Comparison of ENCODE assay signal across 13 cellular contexts in the genomic region with DNA sequence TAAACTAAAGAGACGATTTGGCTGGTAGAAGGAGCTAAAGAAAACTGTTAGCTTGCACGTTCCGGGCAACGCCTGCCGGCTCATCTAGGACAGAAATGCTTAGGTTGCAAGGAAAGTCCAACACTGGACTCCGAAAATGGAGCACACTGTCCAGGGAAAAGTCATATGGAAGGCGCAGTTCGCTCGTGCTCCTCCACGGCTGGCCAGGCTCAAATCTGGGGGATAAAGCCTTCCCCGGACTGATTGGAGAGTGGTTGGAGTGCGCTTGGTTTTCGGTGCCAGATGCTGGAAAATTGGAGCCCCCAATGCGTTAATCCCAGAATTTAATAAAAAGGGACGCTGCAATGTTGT. TPM values are rescaled to one million over a fixed set of nuclear protein-coding genes. Genes with fewer than 3 reads are reported as not detected.
DNase-seq lines count a peak whose midpoint lies in the region; ATAC-seq and TF ChIP-seq lines count a peak whose summit lies in the region.
"Had no signal": no experiment of that assay in that cellular context is flagged by ENCODE, and none has a peak within 500 bp of the region (broad histone marks: within the 10 kb centered on the region; RNA-seq: fewer than 3 reads in every experiment).

No MANE protein-coding gene starts in this region.

- H3K9me3 ChIP-seq in A673 (ENCODE audit: low read depth, low read length, poor library complexity, severe bottlenecking) (no peaks in the 10 kb centered on the region), PC-9 (ENCODE audit: insufficient read depth, low read depth) (no peaks in the 10 kb centered on the region)
- H3K9me3 ChIP-seq in CD4-positive, alpha-beta T cell (ENCODE audit: control insufficient read depth, low read length) = no peaks in the 10 kb centered on the region

- no peak overlapping the region for H2AFZ ChIP-seq in PC-9

- H3K9me2 ChIP-seq in PC-9 (ENCODE audit: insufficient read depth) = no peaks in the 10 kb centered on the region

- peak overlapping the region; percentile 59 for H3K4me3 ChIP-seq in A673 (ENCODE audit: low read depth, low read length, poor library complexity, severe bottlenecking)
- H3K4me3 ChIP-seq in PC-9 = no peak overlapping the region
- H3K4me3 ChIP-seq in fibroblast of pulmonary artery (replicated peaks; ENCODE audit: low read depth, low read length) = peak overlapping the region; percentile 51

- peaks cover 17% of the 10 kb centered on the region for H3K27me3 Mint-ChIP-seq in nephron progenitor cell (ENCODE audit: low read depth, poor library complexity)
- H3K27me3 Mint-ChIP-seq in CD4-positive, alpha-beta T cell = peaks cover 70% of the 10 kb centered on the region

- no TSS peak for BruUV-seq in A673 (replicated peaks; lab: Mats Ljungman, UMichigan)
- BruUV-seq in PC-9 (replicated peaks; lab: Mats Ljungman, UMichigan) = no TSS peak

- POLR2A ChIA-PET in A673 (lab: Charles Lee; ENCODE audit: low non-redundant PET) (no interaction called here), PC-9 (lab: Charles Lee; ENCODE audit: unreplicated experiment) (no interaction called here)
- POLR2A ChIA-PET in CD4-positive, alpha-beta T cell (lab: Charles Lee) = no interaction called here

- peaks cover 62% of the 10 kb centered on the region for H3K4me1 Mint-ChIP-seq in nephron progenitor cell
- peaks cover 5% of the 10 kb centered on the region for H3K4me1 Mint-ChIP-seq in CD4-positive, alpha-beta T cell (ENCODE audit: low read depth)

- peak overlapping the region; percentile 41; the same call in 1 of the 2 replicates for H3K4me2 ChIP-seq in PC-9

- intact Hi-C loops in A673 (cut with micrococcal nuclease; ENCODE audit: unreplicated experiment) = loop anchor here (10.0 kb wide), 1 partner anchor 780 kb away; no protein-coding TSS in a partner anchor
- intact Hi-C loops in PC-9 (cut with micrococcal nuclease; ENCODE audit: unreplicated experiment) = no loop called here
- intact Hi-C loops in CD4-positive, alpha-beta T cell (cut with DNase I, micrococcal nuclease) = no loop called here

- no peaks in the 10 kb centered on the region for H3K36me3 Mint-ChIP-seq in nephron progenitor cell (ENCODE audit: low read depth)
- H3K36me3 Mint-ChIP-seq in CD4-positive, alpha-beta T cell (ENCODE audit: low read depth) = no peaks in the 10 kb centered on the region
- H3K36me3 Mint-ChIP-seq: CD4-positive, CD25-positive, alpha-beta regulatory T cell had no signal

- H3K27ac Mint-ChIP-seq in nephron progenitor cell = peak overlapping the region; percentile 50
- H3K27ac Mint-ChIP-seq in CD4-positive, alpha-beta T cell = no peak overlapping the region
- H3K27ac Mint-ChIP-seq: activated naive CD4-positive, alpha-beta T cell treated with anti-CD3 and anti-CD28 coated beads, Interleukin-2, amount 50 U/mL, for 72 hours; CD4-positive, CD25-positive, alpha-beta regulatory T cell had no signal

- H3K27me3 ChIP-seq in A673 (replicated peaks; ENCODE audit: insufficient read depth, low read depth, low read length, poor library complexity) (peaks cover 10% of the 10 kb centered on the region), PC-9 (ENCODE audit: insufficient read depth, low read depth) (peaks cover 18% of the 10 kb centered on the region)
- H3K27me3 ChIP-seq in CD4-positive, alpha-beta T cell (ENCODE audit: control insufficient read depth, insufficient read depth, low read length) = peaks cover 54% of the 10 kb centered on the region

- H3K27ac ChIP-seq in A673 (ENCODE audit: low read depth, low read length, poor library complexity, severe bottlenecking) = no peak overlapping the region
- no peak overlapping the region for H3K27ac ChIP-seq in PC-9
- H3K27ac ChIP-seq in CD4-positive, alpha-beta T cell (ENCODE audit: low read depth, low read length) = no peak overlapping the region

- TF ChIP-seq CTCF in A673 (conservative IDR thresholded peaks at IDR 0.05; ENCODE audit: low read depth, low read length) (no peak), PC-9 (conservative IDR thresholded peaks at IDR 0.05) (no peak), fibroblast of pulmonary artery (IDR thresholded peaks at IDR 0.05; ENCODE audit: low read length, missing control alignments) (no peak), nephron progenitor cell (IDR thresholded peaks at IDR 0.05) (no peak)
- no peak for TF ChIP-seq CTCF in CD4-positive, alpha-beta T cell (IDR thresholded peaks at IDR 0.05)

- CTCF ChIA-PET in A673 (lab: Charles Lee) = interaction anchor here (0.6 kb wide), 1 partner anchor 500 kb away, joined by 6 read pairs; no protein-coding TSS in a partner anchor
- CTCF ChIA-PET in PC-9 (lab: Charles Lee) = no interaction called here
- CTCF ChIA-PET in CD4-positive, alpha-beta T cell (lab: Charles Lee) = no interaction called here

- no peaks in the 10 kb centered on the region for H3K36me3 ChIP-seq in A673 (ENCODE audit: insufficient read depth, low read length, poor library complexity, severe bottlenecking)
- H3K36me3 ChIP-seq in PC-9 (ENCODE audit: low read depth) = no peaks in the 10 kb centered on the region

- no peak for ATAC-seq in CD4-positive, alpha-beta T cell (ENCODE audit: poor library complexity)
- ATAC-seq: activated naive CD4-positive, alpha-beta T cell treated with anti-CD3 and anti-CD28 coated beads, Interleukin-2, amount 50 U/mL, for 72 hours had no signal

- no peaks in the 10 kb centered on the region for H3K79me2 ChIP-seq in PC-9 (ENCODE audit: low read depth)

- peaks cover 11% of the 10 kb centered on the region for H3K4me1 ChIP-seq in A673 (ENCODE audit: insufficient read depth, low read length, poor library complexity, severe bottlenecking)
- H3K4me1 ChIP-seq in PC-9 (replicated peaks; ENCODE audit: insufficient read depth) = peaks cover 5% of the 10 kb centered on the region; the same call in 1 of the 2 replicates

- no peaks in the 10 kb centered on the region for H4K20me1 ChIP-seq in PC-9 (ENCODE audit: insufficient read depth)

- peak overlapping the region; percentile 85 for H3K4me3 Mint-ChIP-seq in nephron progenitor cell
- no peak overlapping the region for H3K4me3 Mint-ChIP-seq in CD4-positive, alpha-beta T cell
- H3K4me3 Mint-ChIP-seq: CD4-positive, CD25-positive, alpha-beta regulatory T cell had no signal

- no peaks in the 10 kb centered on the region for H3K9me3 Mint-ChIP-seq in nephron progenitor cell
- H3K9me3 Mint-ChIP-seq in CD4-positive, alpha-beta T cell = no peaks in the 10 kb centered on the region
- H3K9me3 Mint-ChIP-seq: activated naive CD4-positive, alpha-beta T cell treated with anti-CD3 and anti-CD28 coated beads, Interleukin-2, amount 50 U/mL, for 72 hours had no signal

- no peaks in the 10 kb centered on the region for H3F3A ChIP-seq in PC-9 (ENCODE audit: insufficient read depth, low read depth)

- DNase-seq in A673 (ENCODE audit: low spot score) (peak; percentile 6), PC-9 (no peak), fibroblast of pulmonary artery (ENCODE audit: low read depth) (peak; percentile 14), nephron progenitor cell (peak; percentile 16), NCI-H1436 treated with DMSO at 0.1 percent for 48 hours (lab: John Stamatoyannopoulos, UW) (no peak), NAMALWA (ENCODE audit: low spot score) (no peak), medulla oblongata (ENCODE audit: extremely low spot score) (no peak)
- no peak for DNase-seq in CD4-positive, alpha-beta T cell
- DNase-seq: CD4-positive, CD25-positive, alpha-beta regulatory T cell; SIG-M5 had no signal

RNA-seq across cellular contexts. Expression of gene CDH6, which starts 0.9 kb away (rescaled TPM):
- 3.6 and 4.1 TPM in 2 replicates for total RNA-seq in A673 (2021)
- total RNA-seq in PC-9 (2021) = not detected in 2 replicates
- not detected for total RNA-seq in CD4-positive, alpha-beta T cell
- total RNA-seq: activated naive CD4-positive, alpha-beta T cell treated with anti-CD3 and anti-CD28 coated beads, Interleukin-2, amount 50 U/mL, for 72 hours; CD4-positive, CD25-positive, alpha-beta regulatory T cell; HT-29; myocyte had no signal

Comparison
In these comparisons a context has a peak if more than half of its experiments do, and no peak if none do; other contexts are left out.
1. DNase-seq: peak in A673 (single experiment), fibroblast of pulmonary artery (single experiment) and nephron progenitor cell (single experiment); none in PC-9 (0 of 2), NCI-H1436 treated with DMSO at 0.1 percent for 48 hours (single experiment), NAMALWA (single experiment), CD4-positive, alpha-beta T cell (0 of 10) and medulla oblongata (single experiment).